1 cellular context compared by ENCODE assay signal in the genomic region with DNA sequence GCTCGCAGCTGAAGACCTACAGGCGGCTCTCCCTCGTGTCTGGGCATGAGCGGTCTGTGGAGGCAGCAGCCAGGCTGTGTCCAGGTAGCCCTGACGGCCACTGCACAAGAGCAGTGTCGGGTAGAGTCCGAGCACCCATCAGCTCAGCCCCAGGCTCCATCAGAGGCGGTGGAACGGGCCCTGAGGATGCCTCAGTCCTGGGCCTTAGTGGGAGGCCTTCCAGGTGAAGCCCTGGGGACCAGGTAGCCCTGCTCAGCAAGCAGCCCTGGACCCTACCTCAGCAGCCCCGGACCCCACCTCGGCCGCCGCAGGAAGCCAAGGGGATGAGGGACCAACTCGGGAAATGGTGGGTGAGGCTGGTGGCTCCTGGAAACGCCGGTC.
TF ChIP-seq lines count a peak whose summit lies in the region.

No MANE protein-coding gene starts in this region.

TF ChIP-seq in H1, 55 proteins besides CTCF, POLR2A, EP300 and RAD21:
- TF ChIP-seq SP1 (IDR thresholded peaks at IDR 0.05; ENCODE audit: low read depth, low read length) (no peak), YY1 (IDR thresholded peaks at IDR 0.05; ENCODE audit: low read depth, low read length) (no peak), BACH1 (IDR thresholded peaks at IDR 0.05; ENCODE audit: low read length) (no peak), SP2 (IDR thresholded peaks at IDR 0.05; ENCODE audit: low read length) (no peak), CTBP2 (IDR thresholded peaks at IDR 0.05; ENCODE audit: borderline replicate concordance, insufficient read depth, insufficient read length, low read length) (no peak), SIN3A (conservative IDR thresholded peaks at IDR 0.05 in 1 of 2, IDR thresholded peaks at IDR 0.05 in 1 of 2; ENCODE audit: low read depth in 1 of 2, low read length in 2 of 2) (no peak)
